8 cellular contexts compared by ENCODE assay signal in the genomic region with DNA sequence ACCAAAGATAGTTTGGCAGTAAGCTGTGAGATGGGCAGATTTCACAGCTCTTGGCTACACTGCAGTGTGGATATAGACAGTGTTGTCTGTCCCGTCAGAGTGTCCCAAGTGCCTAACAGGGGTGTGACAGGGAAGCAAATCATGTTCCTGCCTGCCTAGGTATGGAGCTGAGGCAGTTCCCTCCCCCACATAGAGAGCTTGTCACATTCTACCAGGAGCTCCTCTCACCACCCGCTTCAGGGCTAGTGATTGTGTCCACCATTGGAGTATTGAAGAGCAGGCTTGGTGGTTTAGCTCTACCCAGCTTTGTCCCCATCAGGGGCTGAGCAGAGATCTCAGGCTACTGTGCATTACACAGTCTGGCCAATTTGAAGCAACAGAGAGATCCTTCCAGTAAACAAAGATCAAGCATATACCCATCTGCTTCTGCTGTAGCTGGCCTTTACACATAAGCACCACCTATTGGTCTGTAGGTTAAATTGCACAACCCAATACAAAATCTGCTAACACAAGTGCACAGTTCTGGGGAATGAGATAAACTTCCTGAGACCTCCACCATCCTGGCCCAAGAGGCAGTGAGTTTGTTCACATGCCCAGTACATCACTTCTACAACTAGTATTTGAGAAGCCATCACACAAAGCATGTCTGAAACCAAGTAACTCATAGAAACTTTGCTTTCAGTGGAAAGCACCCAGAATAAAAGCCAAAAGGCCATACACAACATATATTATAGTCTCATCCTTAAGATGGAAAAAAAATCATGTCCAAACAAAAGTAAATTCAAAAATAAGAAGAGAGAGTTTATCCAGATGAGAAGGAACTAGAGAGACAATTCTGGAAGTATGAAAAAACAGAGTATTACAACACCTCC.
A peak's percentile ranks its signal among the peaks of the same experiment; 100 is the strongest.
DNase-seq lines count a peak whose midpoint lies in the region; ATAC-seq, FAIRE-seq and TF ChIP-seq lines count a peak whose summit lies in the region.

No MANE protein-coding gene starts in this region.

- DNase-seq in AG04449 (ENCODE audit: low read depth, low spot score) (no peak), GM06990 (ENCODE audit: extremely low read depth, insufficient read length) (no peak), RCC 7860 (ENCODE audit: low spot score) (peak; percentile 45), fibroblast of gingiva (ENCODE audit: low read depth) (peak; percentile 47), retinal pigment epithelial cell (ENCODE audit: low read depth) (peak; percentile 12)
- no peak for DNase-seq in activated effector memory CD4-positive, alpha-beta T cell treated with Interleukin-2 at 50 U/mL for 16 hours
- no peak for DNase-seq in NK-92 treated with Interleukin-12 subunit alpha and Interleukin-12 subunit beta, amount 100 ng/mL, for 24 hours (lab: John Stamatoyannopoulos, UW)

- TF ChIP-seq CTCF in AG04449 (IDR thresholded peaks at IDR 0.05; ENCODE audit: insufficient read depth, low read length, missing control alignments) = peak; percentile 48
- TF ChIP-seq CTCF in GM06990 (IDR thresholded peaks at IDR 0.05; ENCODE audit: insufficient read depth, low read length, poor library complexity, severe bottlenecking) = peak; percentile 57
- TF ChIP-seq CTCF in retinal pigment epithelial cell (conservative IDR thresholded peaks at IDR 0.05; ENCODE audit: low read depth, low read length) = peak; percentile 72

- FAIRE-seq in RCC 7860 (lab: Jason Lieb, UNC) = no peak

- peak; percentile 73 for ATAC-seq in HG03103 (IDR thresholded peaks at IDR 0.05; ENCODE audit: low read depth, unreplicated experiment)

- CTCF ChIA-PET in AG04449 (lab: Yijun Ruan, JAX) = interaction anchor here (0.8 to 1.9 kb wide), 5 partner anchors 12 to 355 kb away, joined by 3 to 16 read pairs (median 4); no protein-coding TSS in a partner anchor

- no peaks in the 10 kb centered on the region for H3K27me3 ChIP-seq in GM06990 (replicated peaks; ENCODE audit: control insufficient read depth, insufficient read depth, low read length)

- peaks cover 6% of the 10 kb centered on the region for H3K36me3 ChIP-seq in GM06990 (ENCODE audit: control insufficient read depth, insufficient read depth, low read length)

- H3K4me3 ChIP-seq in AG04449 (ENCODE audit: low read depth, low read length) (no peak overlapping the region), GM06990 (replicated peaks; ENCODE audit: low read depth, low read length) (no peak overlapping the region), retinal pigment epithelial cell (ENCODE audit: low read length) (no peak overlapping the region)

- POLR2A ChIA-PET in AG04449 (lab: Yijun Ruan, JAX) = no interaction called here

Comparison
In these comparisons a context has a peak if more than half of its experiments do, and no peak if none do; other contexts are left out.
1. DNase-seq: peak in RCC 7860 (single experiment), fibroblast of gingiva (single experiment) and retinal pigment epithelial cell (single experiment); none in AG04449 (single experiment), GM06990 (single experiment), activated effector memory CD4-positive, alpha-beta T cell treated with Interleukin-2 at 50 U/mL for 16 hours (single experiment) and NK-92 treated with Interleukin-12 subunit alpha and Interleukin-12 subunit beta, amount 100 ng/mL, for 24 hours (single experiment).
2. Peak in every context shown above with its lines, with median percentiles within 50 percentile points of each other: CTCF ChIP-seq.